ENCODE assay signal across 9 cellular contexts in genomic region chr11:8699903-8700302, GRCh38. TPM values are rescaled to one million over a fixed set of nuclear protein-coding genes. Genes with fewer than 3 reads are reported as not detected.
DNase-seq lines count a peak whose midpoint lies in the region; ATAC-seq and TF ChIP-seq lines count a peak whose summit lies in the region.
"Had no signal": no experiment of that assay in that cellular context is flagged by ENCODE, and none has a peak within 500 bp of the region (broad histone marks: within the 10 kb centered on the region; RNA-seq: fewer than 3 reads in every experiment).

No MANE protein-coding gene starts in this region.

- TF ChIP-seq POLR2A in GM18505 (IDR thresholded peaks at IDR 0.05; ENCODE audit: borderline replicate concordance, extremely low read depth, insufficient read depth, insufficient read length) = no peak

- no peak for ATAC-seq in T-helper 17 cell
- no peak for ATAC-seq in HG03378 (IDR thresholded peaks at IDR 0.05; ENCODE audit: unreplicated experiment)
- no peak for ATAC-seq in GM18505 (IDR thresholded peaks at IDR 0.05; ENCODE audit: unreplicated experiment)
- ATAC-seq in GM21529 (IDR thresholded peaks at IDR 0.05; ENCODE audit: unreplicated experiment) = no peak

- H3K9me3 ChIP-seq in T-helper 17 cell (ENCODE audit: control insufficient read depth, low read length, poor library complexity, severe bottlenecking) = no peaks in the 10 kb centered on the region

- H3K4me3 Mint-ChIP-seq in T-helper 17 cell = no peak overlapping the region

- intact Hi-C loops in posterior cingulate gyrus (cut with DNase I) = no loop called here

- peaks cover 7% of the 10 kb centered on the region for H3K4me1 Mint-ChIP-seq in T-helper 17 cell

- peaks cover 5% of the 10 kb centered on the region for H3K36me3 Mint-ChIP-seq in T-helper 17 cell (ENCODE audit: low read depth)

- H3K27me3 Mint-ChIP-seq in T-helper 17 cell = no peaks in the 10 kb centered on the region

- H3K27ac Mint-ChIP-seq in T-helper 17 cell = peak overlapping the region; percentile 6

- peak; percentile 82 for DNase-seq in EH (ENCODE audit: low read depth)
- no peak for DNase-seq in T-helper 17 cell
- DNase-seq in glomerular visceral epithelial cell (ENCODE audit: extremely low spot score) = peak; percentile 62
- DNase-seq in posterior cingulate gyrus = peak in 9 of 10 donors; percentile 42 to 94 (median 57)
- DNase-seq in NCI-H187 treated with DMSO at 0.1 percent for 48 hours (lab: John Stamatoyannopoulos, UW) = no peak
- DNase-seq: effector memory CD4-positive, alpha-beta T cell had no signal

RNA-seq across cellular contexts. Expression of gene RPL27A, which starts 17.3 kb away (rescaled TPM):
- total RNA-seq in T-helper 17 cell = 1,000 to 10,000 TPM; 1,682 to 1,804 TPM

RNA-seq across cellular contexts. Expression of gene TRIM66, which starts 17.4 kb away (rescaled TPM):
- 10 to 100 TPM; 20.0 to 23.5 TPM for total RNA-seq in T-helper 17 cell

Comparison
In these comparisons a context has a peak if more than half of its experiments do, and no peak if none do; other contexts are left out.
1. DNase-seq: peak in EH (single experiment), glomerular visceral epithelial cell (single experiment) and posterior cingulate gyrus (9 of 10); none in T-helper 17 cell (0 of 3) and NCI-H187 treated with DMSO at 0.1 percent for 48 hours (single experiment).